ENCODE assay signal across 12 cellular contexts in the genomic region with DNA sequence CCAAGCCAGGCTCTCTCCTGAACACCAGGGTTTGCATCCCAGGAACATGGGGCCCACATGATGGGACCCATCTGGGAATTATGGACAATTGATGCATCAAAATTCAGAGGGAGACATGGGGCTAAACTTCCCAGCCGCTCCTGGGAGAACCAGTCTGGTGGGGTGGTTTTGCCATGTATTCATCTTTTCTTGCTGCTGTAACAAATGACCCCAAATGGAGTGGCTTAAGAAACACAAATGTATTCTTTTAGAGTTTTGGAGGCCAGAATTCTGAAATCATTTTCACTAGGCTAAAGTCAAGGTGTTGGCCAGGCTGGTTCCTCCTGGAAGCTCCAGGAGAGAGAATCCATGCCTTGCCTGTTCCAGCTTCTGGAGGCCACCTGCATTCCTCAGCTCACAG. TPM values are rescaled to one million over a fixed set of nuclear protein-coding genes. Genes with fewer than 3 reads are reported as not detected.
"Had no signal": no experiment of that assay in that cellular context is flagged by ENCODE, and none has a peak within 500 bp of the region (broad histone marks: within the 10 kb centered on the region; RNA-seq: fewer than 3 reads in every experiment).

No MANE protein-coding gene starts in this region.

- H3K4me1 ChIP-seq: HAP-1 had no signal

- H3K4me3 Mint-ChIP-seq: GM23338, H9, HFFc6 had no signal

- H3K36me3 ChIP-seq: HAP-1 had no signal

- H3K27ac Mint-ChIP-seq: GM23338, HFFc6 had no signal

- H3K9me3 Mint-ChIP-seq: GM23338, H9, HFFc6 had no signal

- H3K9me3 ChIP-seq: HAP-1 had no signal

- ATAC-seq: GM23338, HCT116 had no signal

- H3K27ac ChIP-seq: GM23248 had no signal

- FAIRE-seq: H1, H54 had no signal

- H3K4me2 ChIP-seq: GM23338 had no signal

- H3K4me3 ChIP-seq: GM23248, GM23338, HAP-1 had no signal

- DNase-seq: GM23248, GOT3, H7, H9, HCEC 1CT, HFFc6 had no signal

- H2AFZ ChIP-seq: GM23248, GM23338 had no signal

- H3K9ac ChIP-seq: GM23248 had no signal

RNA-seq across cellular contexts. Expression of gene SLC13A3, which starts 6.5 kb away (rescaled TPM):
- total RNA-seq: H4 had no signal
